Comparison of ENCODE assay signal across 30 cellular contexts in the genomic region with DNA sequence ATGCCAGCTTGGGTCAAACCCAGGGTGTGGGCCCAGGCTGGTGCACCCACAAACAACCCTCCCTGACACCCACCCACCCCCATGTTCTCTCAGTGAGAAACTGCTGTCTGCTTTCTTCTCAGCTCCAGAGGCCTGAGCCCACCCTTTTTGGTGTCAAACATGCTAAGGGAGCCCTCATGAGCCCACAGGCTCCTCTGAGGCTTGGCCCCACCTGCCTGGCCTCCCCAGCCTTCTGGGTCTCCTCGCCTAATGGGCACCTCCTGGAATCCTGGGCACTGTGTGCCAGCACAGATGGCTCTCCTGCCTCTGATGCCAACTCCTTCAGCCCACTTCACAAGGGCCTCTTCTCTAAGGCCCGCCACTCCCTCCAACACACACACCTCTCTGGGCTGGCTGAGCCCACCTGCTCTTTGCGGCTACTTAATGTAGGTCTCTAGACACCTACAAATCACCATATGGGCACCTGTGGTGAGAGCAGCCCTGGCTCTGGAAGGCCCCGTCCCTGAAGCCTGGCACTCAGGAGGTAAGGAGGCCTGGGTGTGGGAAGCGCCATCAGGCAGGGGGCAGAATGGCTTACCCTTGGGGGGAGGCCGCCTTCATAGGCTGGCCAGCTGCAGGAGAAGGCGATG. TPM values are rescaled to one million over a fixed set of nuclear protein-coding genes. Genes with fewer than 3 reads are reported as not detected.
A peak's percentile ranks its signal among the peaks of the same experiment; 100 is the strongest.
DNase-seq lines count a peak whose midpoint lies in the region; ATAC-seq, FAIRE-seq and TF ChIP-seq lines count a peak whose summit lies in the region.
"Had no signal": no experiment of that assay in that cellular context is flagged by ENCODE, and none has a peak within 500 bp of the region (broad histone marks: within the 10 kb centered on the region; RNA-seq: fewer than 3 reads in every experiment).

No MANE protein-coding gene starts in this region.

- peaks cover 53% of the 10 kb centered on the region for H3K36me3 Mint-ChIP-seq in activated T-helper 2 cell treated with anti-CD3 and anti-CD28 coated beads, Interferon-gamma antibody, Interleukin-2, Interleukin-4, amounts not matched to agents 10 μg/mL and 5 μg/mL and 100 μg/mL, durations not matched to agents 14 hours and 24 hours and 36 hours (ENCODE audit: low read depth)

- H3K27ac Mint-ChIP-seq in activated T-helper 2 cell treated with anti-CD3 and anti-CD28 coated beads, Interferon-gamma antibody, Interleukin-2, Interleukin-4, amounts not matched to agents 10 μg/mL and 5 μg/mL and 100 μg/mL, durations not matched to agents 14 hours and 24 hours and 36 hours, result no peak overlapping the region
- H3K27ac Mint-ChIP-seq: activated naive CD8-positive, alpha-beta T cell treated with anti-CD3 and anti-CD28 coated beads, Interleukin-2, amount 50 U/mL, for 24 hours; stimulated activated memory B cell treated with anti-CD40 and anti-IgM and Interleukin-4, amounts not matched to agents 10 μg/mL and 1 μg/mL and 100 μg/mL, for 72 hours had no signal

- no peaks in the 10 kb centered on the region for H3K27me3 Mint-ChIP-seq in activated T-helper 2 cell treated with anti-CD3 and anti-CD28 coated beads, Interferon-gamma antibody, Interleukin-2, Interleukin-4, amounts not matched to agents 10 μg/mL and 5 μg/mL and 100 μg/mL, durations not matched to agents 14 hours and 24 hours and 36 hours (ENCODE audit: low read depth)
- H3K27me3 Mint-ChIP-seq: activated naive CD8-positive, alpha-beta T cell treated with anti-CD3 and anti-CD28 coated beads, Interleukin-2, amount 50 U/mL, for 24 hours; naive B cell; stimulated activated memory B cell treated with anti-CD40 and anti-IgM and Interleukin-4, amounts not matched to agents 10 μg/mL and 1 μg/mL and 100 μg/mL, for 72 hours had no signal

- peaks cover 14% of the 10 kb centered on the region for H3K4me1 Mint-ChIP-seq in activated T-helper 2 cell treated with anti-CD3 and anti-CD28 coated beads, Interferon-gamma antibody, Interleukin-2, Interleukin-4, amounts not matched to agents 10 μg/mL and 5 μg/mL and 100 μg/mL, durations not matched to agents 14 hours and 24 hours and 36 hours (ENCODE audit: low read depth)

- peaks cover 35% of the 10 kb centered on the region for H3K36me3 ChIP-seq in right atrium auricular region
- H3K36me3 ChIP-seq: cardiac muscle cell, prostate gland had no signal

- intact Hi-C loops in right cardiac atrium (cut with DNase I), result no loop called here
- intact Hi-C loops in activated T-helper 2 cell treated with anti-CD3 and anti-CD28 coated beads, Interferon-gamma antibody, Interleukin-2, Interleukin-4, amounts not matched to agents 10 μg/mL and 5 μg/mL and 100 μg/mL, durations not matched to agents 14 hours and 24 hours and 36 hours (cut with micrococcal nuclease), result no loop called here
- intact Hi-C loops in lower leg skin (cut with DNase I; ENCODE audit: low total_unique reads), result no loop called here

- DNase-seq in right atrium auricular region (ENCODE audit: low spot score) (peak; percentile 51), right cardiac atrium (no peak), lower leg skin (ENCODE audit: low spot score in 2 of 2) (peak; percentile 5 to 73), GM12892 (ENCODE audit: insufficient read length) (no peak), H4 (ENCODE audit: low spot score) (no peak)
- peak; percentile 5 for DNase-seq in activated T-helper 2 cell treated with anti-CD3 and anti-CD28 coated beads, Interferon-gamma antibody, Interleukin-2, Interleukin-4, amounts not matched to agents 10 μg/mL and 5 μg/mL and 100 μg/mL, durations not matched to agents 14 hours and 24 hours and 36 hours (ENCODE audit: low spot score)
- DNase-seq: activated CD4-positive, alpha-beta T cell treated with anti-CD3 and anti-CD28 coated beads, Interleukin-2, amount 50 U/mL, for 48 hours; activated naive CD8-positive, alpha-beta T cell treated with anti-CD3 and anti-CD28 coated beads, Interleukin-2, amount 50 U/mL, for 24 hours; DMS53; foreskin fibroblast; GF-D8; IMR-90; midbrain; naive B cell; NCI-H146; NCI-H2107; NCI-H446; NCI-H82; nucleus accumbens; RPMI8226; stimulated activated CD4-positive, alpha-beta T cell treated with anti-CD3 and anti-CD28 coated beads, Interleukin-15, amount 100 ng/mL, for 24 hours; trophoblast cell had no signal

- ATAC-seq in right cardiac atrium, result no peak
- ATAC-seq in HG02840 (IDR thresholded peaks at IDR 0.05; ENCODE audit: low FRiP score, unreplicated experiment), result no peak
- ATAC-seq: activated naive CD8-positive, alpha-beta T cell treated with anti-CD3 and anti-CD28 coated beads, Interleukin-2, amount 50 U/mL, for 24 hours; stimulated activated memory B cell treated with anti-CD40 and anti-IgM and Interleukin-4, amounts not matched to agents 10 μg/mL and 1 μg/mL and 100 μg/mL, for 72 hours had no signal

- no peaks in the 10 kb centered on the region for H3K9me3 ChIP-seq in right atrium auricular region
- H3K9me3 ChIP-seq in right cardiac atrium (ENCODE audit: control insufficient read depth, low read length), result no peaks in the 10 kb centered on the region
- H3K9me3 ChIP-seq: esophagus muscularis mucosa, prostate gland had no signal

- TF ChIP-seq POLR2A in lower leg skin (IDR thresholded peaks at IDR 0.05) (no peak), GM12892 (IDR thresholded peaks at IDR 0.05; ENCODE audit: low read depth, low read length) (no peak)

- H3K4me1 ChIP-seq in right atrium auricular region (peaks cover 0 to 11% of the 10 kb centered on the region in 2 donors), right cardiac atrium (ENCODE audit: control insufficient read depth, insufficient read depth, low read length) (no peaks in the 10 kb centered on the region)

- TF ChIP-seq CTCF in right atrium auricular region (IDR thresholded peaks at IDR 0.05) (no peak), lower leg skin (IDR thresholded peaks at IDR 0.05) (no peak)

- H3K9me3 Mint-ChIP-seq in activated T-helper 2 cell treated with anti-CD3 and anti-CD28 coated beads, Interferon-gamma antibody, Interleukin-2, Interleukin-4, amounts not matched to agents 10 μg/mL and 5 μg/mL and 100 μg/mL, durations not matched to agents 14 hours and 24 hours and 36 hours, result no peaks in the 10 kb centered on the region
- H3K9me3 Mint-ChIP-seq: activated naive CD8-positive, alpha-beta T cell treated with anti-CD3 and anti-CD28 coated beads, Interleukin-2, amount 50 U/mL, for 24 hours; naive B cell; stimulated activated memory B cell treated with anti-CD40 and anti-IgM and Interleukin-4, amounts not matched to agents 10 μg/mL and 1 μg/mL and 100 μg/mL, for 72 hours had no signal

- H3K27me3 ChIP-seq in right atrium auricular region (no peaks in the 10 kb centered on the region), right cardiac atrium (ENCODE audit: control insufficient read depth, insufficient read depth) (no peaks in the 10 kb centered on the region)
- H3K27me3 ChIP-seq: cardiac muscle cell, esophagus muscularis mucosa had no signal

- no peak overlapping the region for H3K4me3 Mint-ChIP-seq in activated T-helper 2 cell treated with anti-CD3 and anti-CD28 coated beads, Interferon-gamma antibody, Interleukin-2, Interleukin-4, amounts not matched to agents 10 μg/mL and 5 μg/mL and 100 μg/mL, durations not matched to agents 14 hours and 24 hours and 36 hours (ENCODE audit: low read depth)
- H3K4me3 Mint-ChIP-seq: activated naive CD8-positive, alpha-beta T cell treated with anti-CD3 and anti-CD28 coated beads, Interleukin-2, amount 50 U/mL, for 24 hours; naive B cell; stimulated activated memory B cell treated with anti-CD40 and anti-IgM and Interleukin-4, amounts not matched to agents 10 μg/mL and 1 μg/mL and 100 μg/mL, for 72 hours had no signal

- H3K4me3 ChIP-seq in right atrium auricular region (no peak overlapping the region), right cardiac atrium (ENCODE audit: low read length) (no peak overlapping the region), lower leg skin (ENCODE audit: low read depth, poor library complexity, severe bottlenecking) (no peak overlapping the region)
- H3K4me3 ChIP-seq: cardiac muscle cell, esophagus muscularis mucosa, prostate gland, SK-N-MC had no signal

- no peak for FAIRE-seq in GM12892 (lab: Jason Lieb, UNC)
- FAIRE-seq: astrocyte, endometrium had no signal

- WGBS in right cardiac atrium, result 96% methylated on average over 7 of the region's 7 CpGs
- 96 to 100% methylated on average over 6 to 7 of the region's 7 CpGs for WGBS in lower leg skin, 2 donors

- no peak overlapping the region for H3K27ac ChIP-seq in right atrium auricular region
- no peak overlapping the region for H3K27ac ChIP-seq in right cardiac atrium (ENCODE audit: low read length)
- H3K27ac ChIP-seq: cardiac muscle cell, esophagus muscularis mucosa, prostate gland, SK-N-MC had no signal

RNA-seq across cellular contexts. Expression of gene NAGA, which starts 4.4 kb away (rescaled TPM):
- total RNA-seq in right atrium auricular region (10 to 100 TPM; 19.1 to 21.7 TPM), right cardiac atrium (10 to 100 TPM; 14.6 to 16.3 (median 15.4) TPM), lower leg skin (10 to 100 TPM; 13.1 to 26.2 (median 17.3) TPM)
- 9.4 TPM for polyA plus RNA-seq in right cardiac atrium
- 38.8 and 44.9 TPM in 2 replicates for total RNA-seq in activated T-helper 2 cell treated with anti-CD3 and anti-CD28 coated beads, Interferon-gamma antibody, Interleukin-2, Interleukin-4, amounts not matched to agents 10 μg/mL and 5 μg/mL and 100 μg/mL, durations not matched to agents 14 hours and 24 hours and 36 hours
- polyA plus RNA-seq in GM12892 (2012; ENCODE audit: missing spikeins), result 19.1 TPM
- total RNA-seq in H4 (2014; rRNA removed; shearing (Covaris generic)), result 28.0 and 29.8 TPM in 2 replicates

RNA-seq across cellular contexts. Expression of gene PHETA2, which starts 7.8 kb away (rescaled TPM):
- 10 to 100 TPM in 1 of 2 donors, 1 to 10 TPM in 1; 6.5 to 12.7 TPM for total RNA-seq in right atrium auricular region
- total RNA-seq in right cardiac atrium, result 10 to 100 TPM in 1 of 4 donors, 1 to 10 TPM in 3; 7.4 to 11.5 (median 7.9) TPM
- polyA plus RNA-seq in right cardiac atrium, result 6.4 TPM
- total RNA-seq in activated T-helper 2 cell treated with anti-CD3 and anti-CD28 coated beads, Interferon-gamma antibody, Interleukin-2, Interleukin-4, amounts not matched to agents 10 μg/mL and 5 μg/mL and 100 μg/mL, durations not matched to agents 14 hours and 24 hours and 36 hours, result 5.6 and 5.7 TPM in 2 replicates
- 10 to 100 TPM in 2 of 4 donors, 1 to 10 TPM in 2; 4.1 to 13.0 (median 11.3) TPM for total RNA-seq in lower leg skin
- 1.9 TPM for polyA plus RNA-seq in GM12892 (2012; ENCODE audit: missing spikeins)
- not detected in 2 replicates for total RNA-seq in H4 (2014; rRNA removed; shearing (Covaris generic))

RNA-seq across cellular contexts. Expression of gene SMDT1, which starts 13.3 kb away (rescaled TPM):
- total RNA-seq in right atrium auricular region (10 to 100 TPM in 1 of 2 donors, 1 to 10 TPM in 1; 9.6 to 11.9 TPM), right cardiac atrium (100 to 1,000 TPM; 124 to 190 (median 153) TPM), lower leg skin (10 to 100 TPM; 11.2 to 21.9 (median 12.6) TPM)
- polyA plus RNA-seq in right cardiac atrium, result 188 TPM
- total RNA-seq in activated T-helper 2 cell treated with anti-CD3 and anti-CD28 coated beads, Interferon-gamma antibody, Interleukin-2, Interleukin-4, amounts not matched to agents 10 μg/mL and 5 μg/mL and 100 μg/mL, durations not matched to agents 14 hours and 24 hours and 36 hours, result 65.1 and 69.7 TPM in 2 replicates
- 91.4 TPM for polyA plus RNA-seq in GM12892 (2012; ENCODE audit: missing spikeins)
- 4.0 and 7.1 TPM in 2 replicates for total RNA-seq in H4 (2014; rRNA removed; shearing (Covaris generic))

RNA-seq across cellular contexts. Expression of gene NDUFA6, which starts 24.3 kb away (rescaled TPM):
- total RNA-seq in right atrium auricular region, result 100 to 1,000 TPM; 143 to 185 TPM
- 100 to 1,000 TPM; 212 to 255 (median 231) TPM for total RNA-seq in right cardiac atrium
- polyA plus RNA-seq in right cardiac atrium, result 467 TPM
- total RNA-seq in activated T-helper 2 cell treated with anti-CD3 and anti-CD28 coated beads, Interferon-gamma antibody, Interleukin-2, Interleukin-4, amounts not matched to agents 10 μg/mL and 5 μg/mL and 100 μg/mL, durations not matched to agents 14 hours and 24 hours and 36 hours, result 92.4 and 95.1 TPM in 2 replicates
- 10 to 100 TPM; 48.8 to 74.7 (median 58.4) TPM for total RNA-seq in lower leg skin
- polyA plus RNA-seq in GM12892 (2012; ENCODE audit: missing spikeins), result 136 TPM
- total RNA-seq in H4 (2014; rRNA removed; shearing (Covaris generic)), result 138 and 164 TPM in 2 replicates

Comparison
In these comparisons a context has a peak if more than half of its experiments do, and no peak if none do; other contexts are left out.
1. DNase-seq: peak in right atrium auricular region (single experiment), activated T-helper 2 cell treated with anti-CD3 and anti-CD28 coated beads, Interferon-gamma antibody, Interleukin-2, Interleukin-4, amounts not matched to agents 10 μg/mL and 5 μg/mL and 100 μg/mL, durations not matched to agents 14 hours and 24 hours and 36 hours (single experiment) and lower leg skin (2 of 2); none in right cardiac atrium (0 of 3), GM12892 (single experiment) and H4 (single experiment).